12 cellular contexts compared by ENCODE assay signal in genomic region chr21:33202464-33203363, GRCh38. TPM values are rescaled to one million over a fixed set of nuclear protein-coding genes. Genes with fewer than 3 reads are reported as not detected.
DNase-seq lines count a peak whose midpoint lies in the region; ATAC-seq and TF ChIP-seq lines count a peak whose summit lies in the region.
"Had no signal": no experiment of that assay in that cellular context is flagged by ENCODE, and none has a peak within 500 bp of the region (broad histone marks: within the 10 kb centered on the region; RNA-seq: fewer than 3 reads in every experiment).

No MANE protein-coding gene starts in this region.

- H3K9me3 Mint-ChIP-seq in Calu3 (ENCODE audit: low read depth, unreplicated experiment), result peaks cover 6% of the 10 kb centered on the region
- H3K9me3 Mint-ChIP-seq in endodermal cell, result no peaks in the 10 kb centered on the region
- H3K9me3 Mint-ChIP-seq: stimulated activated naive CD8-positive, alpha-beta T cell treated with anti-CD3 and anti-CD28 coated beads, Interleukin-15, Interleukin-2, amounts not matched to agents 100 ng/mL and 50 ng/mL, for 24 hours had no signal

- peaks cover 28% of the 10 kb centered on the region for H3K4me1 Mint-ChIP-seq in Calu3 (ENCODE audit: low read depth, unreplicated experiment)
- H3K4me1 Mint-ChIP-seq in endodermal cell, result no peaks in the 10 kb centered on the region

- no peaks in the 10 kb centered on the region for H4K20me1 ChIP-seq in OCI-LY7 (ENCODE audit: insufficient read depth, low read length)
- H4K20me1 ChIP-seq in osteoblast (ENCODE audit: insufficient read depth, low read length), result no peaks in the 10 kb centered on the region

- peaks cover 5% of the 10 kb centered on the region for H3K27me3 ChIP-seq in endodermal cell (ENCODE audit: control insufficient read depth, insufficient read depth, low read length, poor library complexity, severe bottlenecking)
- peaks cover 4% of the 10 kb centered on the region for H3K27me3 ChIP-seq in osteoblast (ENCODE audit: insufficient read depth, low read length)
- H3K27me3 ChIP-seq: heart left ventricle had no signal

- H3K4me3 ChIP-seq in OCI-LY7 (ENCODE audit: low read depth, low read length, poor library complexity, severe bottlenecking) (no peak overlapping the region), endodermal cell (ENCODE audit: low read length) (no peak overlapping the region), osteoblast (ENCODE audit: insufficient read depth, low read length) (no peak overlapping the region)
- H3K4me3 ChIP-seq: heart left ventricle had no signal

- H3K36me3 Mint-ChIP-seq in Calu3 (ENCODE audit: insufficient read depth, unreplicated experiment) (no peaks in the 10 kb centered on the region), endodermal cell (ENCODE audit: low read depth) (no peaks in the 10 kb centered on the region)

- CTCF ChIA-PET in Calu3 (lab: Charles Lee) (interaction anchor here (0.7 to 2.5 kb wide), 3 partner anchors 63 to 159 kb away, joined by 3 to 10 read pairs (median 3); partner anchors contain the start of gene IFNAR1), OCI-LY7 (lab: Charles Lee; ENCODE audit: unreplicated experiment) (no interaction called here)

- ATAC-seq in HG02884 (IDR thresholded peaks at IDR 0.05; ENCODE audit: unreplicated experiment), result no peak
- no peak for ATAC-seq in esophagus mucosa
- no peak for ATAC-seq in sciatic nerve
- ATAC-seq: activated T-cell treated with anti-CD3 and anti-CD28 coated beads, Interleukin-2, amount 50 U/mL, for 72 hours; heart left ventricle had no signal

- peaks cover 7% of the 10 kb centered on the region for H3K9me3 ChIP-seq in OCI-LY7 (ENCODE audit: low read length)
- H3K9me3 ChIP-seq in endodermal cell (ENCODE audit: control insufficient read depth, low read length), result no peaks in the 10 kb centered on the region
- H3K9me3 ChIP-seq in osteoblast (ENCODE audit: low read depth, low read length), result no peaks in the 10 kb centered on the region
- H3K9me3 ChIP-seq: heart left ventricle had no signal

- 92 to 94% methylated on average over 11 to 13 of the region's 16 CpGs for WGBS in endodermal cell (ENCODE audit: insufficient coverage in 1 of 2, insufficient read length in 1 of 2), 2 experiments

- H3K4me1 ChIP-seq in OCI-LY7 (ENCODE audit: insufficient read depth, low read length, poor library complexity, severe bottlenecking) (peaks cover 72% of the 10 kb centered on the region), endodermal cell (ENCODE audit: control insufficient read depth, insufficient read depth, low read length) (peaks cover 3% of the 10 kb centered on the region), osteoblast (ENCODE audit: insufficient read depth, low read length) (peaks cover 23% of the 10 kb centered on the region)

- H2AFZ ChIP-seq in OCI-LY7 (ENCODE audit: low read length), result peak overlapping the region; percentile 22; the same call in 1 of the 2 replicates
- peak overlapping the region; percentile 3 for H2AFZ ChIP-seq in osteoblast (ENCODE audit: low read length)

- H3K4me3 Mint-ChIP-seq in Calu3 (ENCODE audit: low read depth, unreplicated experiment), result peak overlapping the region; percentile 42
- H3K4me3 Mint-ChIP-seq in endodermal cell, result no peak overlapping the region
- H3K4me3 Mint-ChIP-seq: activated T-cell treated with anti-CD3 and anti-CD28 coated beads, Interleukin-2, amount 50 U/mL, for 72 hours; stimulated activated naive CD8-positive, alpha-beta T cell treated with anti-CD3 and anti-CD28 coated beads, Interleukin-15, Interleukin-2, amounts not matched to agents 100 ng/mL and 50 ng/mL, for 24 hours had no signal

- POLR2A ChIA-PET in OCI-LY7 (lab: Charles Lee), result interaction anchor here (0.7 to 2.0 kb wide), 8 partner anchors 10 to 221 kb away, joined by 3 to 7 read pairs (median 3); partner anchors contain the start of gene IFNAR1

- H3K9ac ChIP-seq in endodermal cell (ENCODE audit: extremely low read depth, low read length, poor library complexity, severe bottlenecking), result no peak overlapping the region

- intact Hi-C loops in Calu3 (cut with micrococcal nuclease; ENCODE audit: unreplicated experiment), result loop anchor here (1.0 kb wide), 1 partner anchor 243 kb away; no protein-coding TSS in a partner anchor
- intact Hi-C loops in OCI-LY7 (cut with micrococcal nuclease; ENCODE audit: unreplicated experiment), result no loop called here
- intact Hi-C loops in sciatic nerve (cut with DNase I), result loop anchor here (5.0 to 10.0 kb wide), 2 partner anchors 172 to 230 kb away; no protein-coding TSS in a partner anchor

- no peaks in the 10 kb centered on the region; the same call in 1 of the 2 replicates for H3K36me3 ChIP-seq in OCI-LY7 (ENCODE audit: insufficient read depth, low read length)
- H3K36me3 ChIP-seq in endodermal cell (ENCODE audit: control insufficient read depth, insufficient read depth, low read length), result no peaks in the 10 kb centered on the region
- H3K36me3 ChIP-seq in osteoblast (ENCODE audit: insufficient read depth, low read length), result no peaks in the 10 kb centered on the region
- H3K36me3 ChIP-seq: heart left ventricle had no signal

- H3K4me2 ChIP-seq in OCI-LY7 (ENCODE audit: low read length) (peak overlapping the region; percentile 54), osteoblast (ENCODE audit: insufficient read depth, low read length) (no peak overlapping the region)

- peak overlapping the region; percentile 88 for H3K27ac ChIP-seq in OCI-LY7 (ENCODE audit: low read depth, low read length, poor library complexity, severe bottlenecking)
- no peak overlapping the region for H3K27ac ChIP-seq in endodermal cell (ENCODE audit: low read depth, low read length)
- H3K27ac ChIP-seq in osteoblast (ENCODE audit: low read depth, low read length), result peak overlapping the region; percentile 92

- H3K79me2 ChIP-seq in OCI-LY7 (ENCODE audit: insufficient read depth, low read depth, low read length), result no peaks in the 10 kb centered on the region
- H3K79me2 ChIP-seq in osteoblast (ENCODE audit: insufficient read depth, low read length), result no peaks in the 10 kb centered on the region

- H3K27ac Mint-ChIP-seq in Calu3 (ENCODE audit: unreplicated experiment) (peak overlapping the region; percentile 97), endodermal cell (no peak overlapping the region)
- H3K27ac Mint-ChIP-seq: activated T-cell treated with anti-CD3 and anti-CD28 coated beads, Interleukin-2, amount 50 U/mL, for 72 hours; stimulated activated naive CD8-positive, alpha-beta T cell treated with anti-CD3 and anti-CD28 coated beads, Interleukin-15, Interleukin-2, amounts not matched to agents 100 ng/mL and 50 ng/mL, for 24 hours had no signal

- BruUV-seq in Calu3 (replicated peaks; lab: Mats Ljungman, UMichigan) (no TSS peak), OCI-LY7 (replicated peaks; lab: Mats Ljungman, UMichigan) (no TSS peak)

- no peaks in the 10 kb centered on the region for H3K27me3 Mint-ChIP-seq in Calu3 (ENCODE audit: unreplicated experiment)
- peaks cover 1% of the 10 kb centered on the region for H3K27me3 Mint-ChIP-seq in endodermal cell (ENCODE audit: insufficient read depth)
- H3K27me3 Mint-ChIP-seq: stimulated activated naive CD8-positive, alpha-beta T cell treated with anti-CD3 and anti-CD28 coated beads, Interleukin-15, Interleukin-2, amounts not matched to agents 100 ng/mL and 50 ng/mL, for 24 hours had no signal

- DNase-seq in Calu3 (peak; percentile 14), OCI-LY7 (ENCODE audit: low spot score) (no peak), endodermal cell (no peak), osteoblast (ENCODE audit: insufficient read length, low spot score, missing footprints) (no peak), sciatic nerve (ENCODE audit: low spot score) (no peak)
- DNase-seq in stimulated activated CD4-positive, alpha-beta T cell treated with anti-CD3 and anti-CD28 coated beads, Interleukin-4, amount 100 ng/mL, for 4 hours, result no peak
- DNase-seq: activated T-cell treated with anti-CD3 and anti-CD28 coated beads, Interleukin-2, amount 50 U/mL, for 72 hours; heart left ventricle; NCI-H748 treated with DMSO at 0.1 percent for 48 hours had no signal

- TF ChIP-seq CTCF in Calu3 (IDR thresholded peaks at IDR 0.05; ENCODE audit: unreplicated experiment) (no peak), OCI-LY7 (conservative IDR thresholded peaks at IDR 0.05; ENCODE audit: low read length) (no peak), endodermal cell (conservative IDR thresholded peaks at IDR 0.05) (peak; percentile 16), osteoblast (IDR thresholded peaks at IDR 0.05; ENCODE audit: extremely low read depth, low read depth, low read length) (no peak)

- no peaks in the 10 kb centered on the region for H3K9me2 ChIP-seq in OCI-LY7 (ENCODE audit: insufficient read depth, low read length)

RNA-seq across cellular contexts. Expression of gene IFNAR2, which starts 27.0 kb away (rescaled TPM):
- total RNA-seq in Calu3 (2022), result 25.5 and 31.0 TPM in 2 replicates
- total RNA-seq in OCI-LY7 (2014; rRNA removed; shearing (Covaris generic)), result 22.1 and 24.8 TPM in 2 replicates
- 93.5 and 114 TPM in 2 replicates for total RNA-seq in OCI-LY7 (2022)
- total RNA-seq in endodermal cell, result 10 to 100 TPM; 14.1 to 27.7 TPM
- polyA plus RNA-seq in endodermal cell (2013, experiment 1 of 2), result 24.1 TPM
- 24.8 TPM for polyA plus RNA-seq in endodermal cell (2013, experiment 2 of 2)
- 4.0 and 5.3 TPM in 2 replicates for total RNA-seq in osteoblast
- total RNA-seq in esophagus mucosa, result 7.7 TPM
- 43.3 TPM for total RNA-seq in sciatic nerve
